In genomic region chr16:1708768-1709180, GRCh38 we compare ENCODE assay signal across 10 cellular contexts. TPM values are rescaled to one million over a fixed set of nuclear protein-coding genes. Genes with fewer than 3 reads are reported as not detected.
A peak's percentile ranks its signal among the peaks of the same experiment; 100 is the strongest.
DNase-seq lines count a peak whose midpoint lies in the region; FAIRE-seq and TF ChIP-seq lines count a peak whose summit lies in the region.
"Had no signal": no experiment of that assay in that cellular context is flagged by ENCODE, and none has a peak within 500 bp of the region (broad histone marks: within the 10 kb centered on the region; RNA-seq: fewer than 3 reads in every experiment).

No MANE protein-coding gene starts in this region.

- peak overlapping the region; percentile 93; the same call in 1 of the 2 replicates for H3K9ac ChIP-seq in OCI-LY1 (ENCODE audit: low read length)
- no peak overlapping the region for H3K9ac ChIP-seq in H9 (ENCODE audit: extremely low read depth, insufficient read length, low read length)

- H4K8ac ChIP-seq in H9 (replicated peaks; ENCODE audit: insufficient read length, low read depth, low read length) = no peak overlapping the region

- H2BK5ac ChIP-seq in H9 (ENCODE audit: insufficient read length, low read length) = no peak overlapping the region

- no peaks in the 10 kb centered on the region for H3K9me3 Mint-ChIP-seq in nephron
- H3K9me3 Mint-ChIP-seq in H9 = peaks cover 0 to 3% of the 10 kb centered on the region in 2 experiments; a peak in 1 of 5 replicates

- peaks cover 7% of the 10 kb centered on the region for H3K23me2 ChIP-seq in H9 (ENCODE audit: insufficient read length, low read depth, low read length, poor library complexity, severe bottlenecking)

- H2BK15ac ChIP-seq in H9 (ENCODE audit: low read depth, low read length) = no peak overlapping the region

- H2AFZ ChIP-seq in OCI-LY1 (ENCODE audit: low read length) (no peak overlapping the region), H9 (ENCODE audit: low read length) (no peak overlapping the region)

- H3K4me3 ChIP-seq in OCI-LY1 (ENCODE audit: low read depth, low read length, poor library complexity, severe bottlenecking) = peak overlapping the region; percentile 93

- no peak overlapping the region for H4K91ac ChIP-seq in H9 (ENCODE audit: insufficient read length, low read depth, low read length)

- DNase-seq in Daoy (ENCODE audit: low read depth) (peak; percentile 48), cerebellar cortex (ENCODE audit: low spot score) (peak; percentile 73), glomerular visceral epithelial cell (ENCODE audit: extremely low spot score) (no peak), urothelium cell line (ENCODE audit: low spot score) (no peak), SKM-1 treated with dmso at 0.1 percent for 144 hours (lab: John Stamatoyannopoulos, UW; ENCODE audit: unreplicated experiment) (no peak), H9 (no peak)

- H4K20me1 ChIP-seq in OCI-LY1 (ENCODE audit: insufficient read depth, low read length) = no peaks in the 10 kb centered on the region
- H4K20me1 ChIP-seq in H9 (ENCODE audit: control insufficient read depth, insufficient read depth, insufficient read length) = no peaks in the 10 kb centered on the region

- H3K4me1 ChIP-seq in OCI-LY1 (ENCODE audit: insufficient read depth, low read length, severe bottlenecking) = peaks cover 77% of the 10 kb centered on the region
- peaks cover 3% of the 10 kb centered on the region for H3K4me1 ChIP-seq in H9 (ENCODE audit: insufficient read depth, low read length)

- no peak for FAIRE-seq in urothelium cell line (lab: Jason Lieb, UNC)
- FAIRE-seq: endometrium had no signal

- H3K14ac ChIP-seq in H9 (ENCODE audit: insufficient read depth, low read length) = no peak overlapping the region

- H2BK12ac ChIP-seq in H9 (ENCODE audit: insufficient read length, low read depth, low read length) = no peak overlapping the region

- no peaks in the 10 kb centered on the region for H3K27me3 ChIP-seq in OCI-LY1 (ENCODE audit: insufficient read depth, low read length)
- no peaks in the 10 kb centered on the region for H3K27me3 ChIP-seq in H9 (ENCODE audit: insufficient read depth, low read length)

- WGBS in H9 (ENCODE audit: extremely low coverage, insufficient read length, low lambda C conversion rate) = no CpG with 5 or more reads among the region's 13 CpGs

- H3K27ac ChIP-seq in OCI-LY1 (ENCODE audit: low read depth, low read length, poor library complexity, severe bottlenecking) (peak overlapping the region; percentile 68), H9 (ENCODE audit: insufficient read length, low read depth, low read length) (no peak overlapping the region)
- H3K27ac ChIP-seq: HL-60 had no signal

- H3K56ac ChIP-seq in H9 (ENCODE audit: insufficient read length, low read depth, low read length) = no peak overlapping the region

- H3K4me2 ChIP-seq in OCI-LY1 (ENCODE audit: low read length) (peak overlapping the region; percentile 85), H9 (ENCODE audit: insufficient read depth, insufficient read length, low read length) (no peak overlapping the region)

- no peaks in the 10 kb centered on the region for H3K9me2 ChIP-seq in OCI-LY1 (ENCODE audit: low read depth, low read length)

- TF ChIP-seq CTCF in OCI-LY1 (IDR thresholded peaks at IDR 0.05; ENCODE audit: low read length) (no peak), nephron (IDR thresholded peaks at IDR 0.05; ENCODE audit: unreplicated experiment in 3 of 3) (no peak), H9 (conservative IDR thresholded peaks at IDR 0.05) (no peak)

- H3K79me1 ChIP-seq in H9 (ENCODE audit: insufficient read depth, low read depth, low read length, poor library complexity, severe bottlenecking) = peaks cover 15% of the 10 kb centered on the region

- no peak overlapping the region for H2BK120ac ChIP-seq in H9 (ENCODE audit: low read depth, low read length, poor library complexity, severe bottlenecking)

- peak overlapping the region in 1 of 3 experiments; percentile 23 for H3K27ac Mint-ChIP-seq in nephron
- H3K27ac Mint-ChIP-seq in H9 = no peak overlapping the region

- H3K9me3 ChIP-seq in OCI-LY1 (ENCODE audit: low read length) = no peaks in the 10 kb centered on the region
- no peaks in the 10 kb centered on the region for H3K9me3 ChIP-seq in H9 (ENCODE audit: control insufficient read depth, low read depth, low read length)

- H3K18ac ChIP-seq in H9 (ENCODE audit: insufficient read length, low read depth, low read length) = no peak overlapping the region

- H3K4me3 Mint-ChIP-seq in nephron (peak overlapping the region; percentile 37 to 92 (median 64)), H9 (peak overlapping the region in 1 of 2 experiments; percentile 47; a peak in 1 of 5 replicates)

- no peak overlapping the region for H3K23ac ChIP-seq in H9 (ENCODE audit: insufficient read length, low read depth, low read length)

- no peak overlapping the region for H3T11ph ChIP-seq in H9 (ENCODE audit: low read length)

- no peak overlapping the region for H4K5ac ChIP-seq in H9 (ENCODE audit: insufficient read length, low read depth, low read length)

- H3K4me1 Mint-ChIP-seq in nephron (peaks cover 25% of the 10 kb centered on the region), H9 (peaks cover 33 to 39% of the 10 kb centered on the region in 2 experiments)

- no peak overlapping the region for H3K4ac ChIP-seq in H9 (ENCODE audit: low read depth, low read length)

- H3K79me2 ChIP-seq in OCI-LY1 (ENCODE audit: insufficient read depth, low read length) = peaks cover 27% of the 10 kb centered on the region
- H3K79me2 ChIP-seq in H9 (ENCODE audit: insufficient read depth, low read length) = peaks cover 1% of the 10 kb centered on the region; the same call in 1 of the 2 replicates

- no peak overlapping the region for H2AK5ac ChIP-seq in H9 (ENCODE audit: insufficient read length, low read length)

- H3F3A ChIP-seq in OCI-LY1 (ENCODE audit: insufficient read depth, low read length) = 0 out of 2 replicates have a peak, but pooled peaks cover 8% of the 10 kb centered on the region

- 0 out of 2 replicates have a peak, but pooled peaks cover 4% of the 10 kb centered on the region for H3K36me3 ChIP-seq in OCI-LY1 (ENCODE audit: insufficient read depth, low read length)

- no peak overlapping the region for H2BK20ac ChIP-seq in H9 (ENCODE audit: low read depth, low read length, poor library complexity, severe bottlenecking)

- H3K27me3 Mint-ChIP-seq in nephron (ENCODE audit: low read depth) (no peaks in the 10 kb centered on the region), H9 (ENCODE audit: low read depth) (peaks cover 6% of the 10 kb centered on the region; the same call in 1 of the 2 replicates)

- no peaks in the 10 kb centered on the region for H3K36me3 Mint-ChIP-seq in nephron (ENCODE audit: low read depth)
- peaks cover 0 to 3% (median 0%) of the 10 kb centered on the region in 3 experiments; a peak in 2 of 7 replicates for H3K36me3 Mint-ChIP-seq in H9 (ENCODE audit: insufficient read depth in 1 of 3, low read depth in 3 of 3)

RNA-seq across cellular contexts. Expression of gene MAPK8IP3, which starts 2.8 kb away (rescaled TPM):
- total RNA-seq in Daoy (2014; rRNA removed; shearing (Covaris generic)) = 8.9 and 17.5 TPM in 2 replicates
- total RNA-seq in H9 (2021) = 49.4 and 51.3 TPM in 2 replicates

RNA-seq across cellular contexts. Expression of gene JPT2, which starts 30.7 kb away (rescaled TPM):
- total RNA-seq in Daoy (2014; rRNA removed; shearing (Covaris generic)) = 75.4 and 121 TPM in 2 replicates
- total RNA-seq in H9 (2021) = 200 and 206 TPM in 2 replicates

Comparison
In these comparisons a context has a peak if more than half of its experiments do, and no peak if none do; other contexts are left out.
1. DNase-seq: peak in Daoy (single experiment) and cerebellar cortex (single experiment); none in glomerular visceral epithelial cell (single experiment), urothelium cell line (single experiment), SKM-1 treated with dmso at 0.1 percent for 144 hours (single experiment) and H9 (single experiment).